In the genomic region with DNA sequence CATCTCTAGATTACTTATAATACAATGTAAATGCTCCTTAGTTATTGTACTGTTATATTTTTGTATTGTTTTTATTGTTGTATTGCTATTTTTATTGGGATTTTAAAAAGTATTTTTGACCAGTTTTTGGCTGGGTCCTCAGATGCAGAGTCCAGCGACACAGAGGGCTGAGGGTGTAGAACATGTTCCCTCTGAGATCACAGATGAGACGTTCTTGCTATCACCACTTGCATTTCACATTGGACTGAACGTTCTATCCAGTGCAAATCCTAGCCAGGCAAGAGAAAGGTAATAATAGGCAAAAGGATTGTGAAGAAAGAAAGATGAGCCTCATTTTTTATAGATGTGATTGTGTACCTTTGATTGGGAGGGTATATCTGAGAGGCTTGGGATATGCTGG, we compare ENCODE assay signal across 32 cellular contexts. TPM values are rescaled to one million over a fixed set of nuclear protein-coding genes. Genes with fewer than 3 reads are reported as not detected.
"Had no signal": no experiment of that assay in that cellular context is flagged by ENCODE, and none has a peak within 500 bp of the region (broad histone marks: within the 10 kb centered on the region; RNA-seq: fewer than 3 reads in every experiment).

No MANE protein-coding gene starts in this region.

- H3K27me3 Mint-ChIP-seq: naive thymus-derived CD8-positive, alpha-beta T cell; stimulated activated memory B cell treated with anti-CD40 and anti-IgM and Interleukin-4, amounts not matched to agents 10 μg/mL and 1 μg/mL and 100 μg/mL, for 72 hours; stimulated activated naive CD8-positive, alpha-beta T cell treated with anti-CD3 and anti-CD28 coated beads, Interleukin-15, amount 100 ng/mL, for 72 hours had no signal

- DNase-seq: hypothalamus; immature natural killer cell; kidney; lower lobe of right lung; mammary epithelial cell; mesenchymal stem cell; naive thymus-derived CD8-positive, alpha-beta T cell; nucleus accumbens; pancreas; psoas muscle; right lobe of liver; stimulated activated CD4-positive, alpha-beta T cell treated with anti-CD3 and anti-CD28 coated beads, Interleukin-1b, Interleukin-23, amount 100 ng/mL, for 48 hours; stimulated activated CD4-positive, alpha-beta T cell treated with anti-CD3 and anti-CD28 coated beads, Interleukin-2, amount 100 ng/mL, for 48 hours; stimulated activated CD4-positive, alpha-beta T cell treated with anti-CD3 and anti-CD28 coated beads, Interleukin-4, amount 100 ng/mL, for 4 hours; stimulated activated CD8-positive, alpha-beta memory T cell treated with anti-CD3 and anti-CD28 coated beads, Interleukin-4, amount 100 ng/mL, for 48 hours; stimulated activated naive CD4-positive, alpha-beta T cell treated with Interleukin-2 at 50 U/mL for 16 hours; stimulated activated naive CD8-positive, alpha-beta T cell treated with anti-CD3 and anti-CD28 coated beads, Interleukin-15, amount 100 ng/mL, for 72 hours; substantia nigra; testis; thyroid gland; transverse colon; upper lobe of left lung had no signal

- H3K27ac Mint-ChIP-seq: stimulated activated memory B cell treated with anti-CD40 and anti-IgM and Interleukin-4, amounts not matched to agents 10 μg/mL and 1 μg/mL and 100 μg/mL, for 72 hours; stimulated activated naive CD8-positive, alpha-beta T cell treated with anti-CD3 and anti-CD28 coated beads, Interleukin-15, amount 100 ng/mL, for 72 hours had no signal

- ATAC-seq: lower lobe of right lung; naive thymus-derived CD8-positive, alpha-beta T cell; pancreas; psoas muscle; right lobe of liver; stimulated activated memory B cell treated with anti-CD40 and anti-IgM and Interleukin-4, amounts not matched to agents 10 μg/mL and 1 μg/mL and 100 μg/mL, for 72 hours; stimulated activated naive CD8-positive, alpha-beta T cell treated with anti-CD3 and anti-CD28 coated beads, Interleukin-15, amount 100 ng/mL, for 72 hours had no signal

- H3K4me1 Mint-ChIP-seq: nephron had no signal

- H3K4me3 Mint-ChIP-seq: naive thymus-derived CD8-positive, alpha-beta T cell; nephron; neural crest cell; stimulated activated memory B cell treated with anti-CD40 and anti-IgM and Interleukin-4, amounts not matched to agents 10 μg/mL and 1 μg/mL and 100 μg/mL, for 72 hours; stimulated activated naive CD8-positive, alpha-beta T cell treated with anti-CD3 and anti-CD28 coated beads, Interleukin-15, amount 100 ng/mL, for 72 hours had no signal

- H3K9me3 Mint-ChIP-seq: immature natural killer cell; nephron; neural crest cell; stimulated activated memory B cell treated with anti-CD40 and anti-IgM and Interleukin-4, amounts not matched to agents 10 μg/mL and 1 μg/mL and 100 μg/mL, for 72 hours had no signal

RNA-seq across cellular contexts. Expression of a gene that starts 27.1 kb away (rescaled TPM):
- total RNA-seq: liver; mucosa of gallbladder; naive thymus-derived CD8-positive, alpha-beta T cell; neural crest cell; osteoblast; pancreas; posterior vena cava; right lobe of liver; skeletal muscle tissue; smooth muscle cell; transverse colon; urinary bladder had no signal
